In genomic region chr7:30206942-30207341, GRCh38 we compare ENCODE assay signal across 24 cellular contexts.
DNase-seq lines count a peak whose midpoint lies in the region; FAIRE-seq and TF ChIP-seq lines count a peak whose summit lies in the region.
"Had no signal": no experiment of that assay in that cellular context is flagged by ENCODE, and none has a peak within 500 bp of the region (broad histone marks: within the 10 kb centered on the region; RNA-seq: fewer than 3 reads in every experiment).

No MANE protein-coding gene starts in this region.

- peaks cover 4% of the 10 kb centered on the region for H3K4me1 ChIP-seq in Loucy (ENCODE audit: insufficient read depth, low read length, poor library complexity, severe bottlenecking)
- H3K4me1 ChIP-seq in SJSA1 (replicated peaks) = peaks cover 11% of the 10 kb centered on the region
- H3K4me1 ChIP-seq in H1 (replicated peaks in 1 of 4; ENCODE audit: control insufficient read depth in 3 of 4, insufficient read depth in 4 of 4, low read length in 3 of 4) = no peaks in the 10 kb centered on the region
- H3K4me1 ChIP-seq: BE2C, Caco-2 had no signal

- TF ChIP-seq POLR2A in H1 (IDR thresholded peaks at IDR 0.05; ENCODE audit: control extremely low read depth in 1 of 2, low read depth in 2 of 2, low read length in 2 of 2) = no peak

- no peak overlapping the region for H4K91ac ChIP-seq in H1 (replicated peaks; ENCODE audit: insufficient read length, low read length)

- no peak overlapping the region for H2BK20ac ChIP-seq in H1 (ENCODE audit: low read length)

- WGBS in H1 (ENCODE audit: extremely low coverage in 1 of 2, insufficient coverage in 1 of 2, insufficient read length in 1 of 2, insufficient replicate concordance in 2 of 2, low coverage in 1 of 2, low lambda C conversion rate in 2 of 2, missing lambda C conversion rate in 1 of 2), 2 experiments = 92% methylated on average over 7 of the region's 8 CpGs; no CpG with 5 or more reads in 1 of the 2 experiments

- H4K20me1 ChIP-seq in Loucy (ENCODE audit: insufficient read depth, low read length, poor library complexity, severe bottlenecking) (no peaks in the 10 kb centered on the region), H1 (replicated peaks in 1 of 2; ENCODE audit: control insufficient read depth in 1 of 2, insufficient read depth in 2 of 2, low read length in 2 of 2) (no peaks in the 10 kb centered on the region)

- H2AK5ac ChIP-seq in H1 (ENCODE audit: low read depth, low read length) = no peak overlapping the region

- TF ChIP-seq RAD21 in H1 (IDR thresholded peaks at IDR 0.05 in 1 of 2, conservative IDR thresholded peaks at IDR 0.05 in 1 of 2; ENCODE audit: low read depth in 2 of 2, low read length in 2 of 2) = no peak

- H4K8ac ChIP-seq in H1 (ENCODE audit: extremely low read depth, insufficient read depth, low read length) = no peak overlapping the region

- H3K36me3 Mint-ChIP-seq in immature natural killer cell = no peaks in the 10 kb centered on the region
- H3K36me3 Mint-ChIP-seq in activated CD4-positive, alpha-beta T cell treated with anti-CD3 and anti-CD28 coated beads, Interleukin-2, amount 10 ng/mL, durations not matched to agents 7 days and 5 days (ENCODE audit: low read depth) = no peaks in the 10 kb centered on the region
- H3K36me3 Mint-ChIP-seq: natural killer cell, type B pancreatic cell had no signal

- no peaks in the 10 kb centered on the region for H3F3A ChIP-seq in Loucy (ENCODE audit: low read depth)

- H2BK12ac ChIP-seq in H1 (ENCODE audit: low read depth, low read length) = no peak overlapping the region

- H3K4ac ChIP-seq in H1 (replicated peaks; ENCODE audit: insufficient read length, low read depth, low read length) = no peak overlapping the region

- H2BK5ac ChIP-seq in H1 (ENCODE audit: low read depth, low read length) = no peak overlapping the region

- no peaks in the 10 kb centered on the region for H3K79me2 ChIP-seq in Loucy (ENCODE audit: insufficient read depth, low read length)
- no peaks in the 10 kb centered on the region for H3K79me2 ChIP-seq in H1 (ENCODE audit: control insufficient read depth in 1 of 2, insufficient read depth in 2 of 2, low read length in 2 of 2)

- no peaks in the 10 kb centered on the region for H3K79me1 ChIP-seq in H1 (ENCODE audit: low read depth, low read length)

- CTCF ChIA-PET in H1 (lab: Charles Lee; ENCODE audit: partially characterized antibody) = interaction anchor here (0.6 to 1.5 kb wide), 3 partner anchors 20 to 69 kb away, joined by 3 to 5 read pairs (median 3); no protein-coding TSS in a partner anchor
- CTCF ChIA-PET in activated CD4-positive, alpha-beta T cell treated with anti-CD3 and anti-CD28 coated beads, Interleukin-2, amount 10 ng/mL, durations not matched to agents 7 days and 5 days (lab: Charles Lee) = no interaction called here

- no peak for DNase-seq in SJSA1 (ENCODE audit: low read depth in 1 of 2, low spot score in 2 of 2)
- DNase-seq in H1 (ENCODE audit: low read depth in 1 of 2, low spot score in 2 of 2) = no peak
- peak; percentile 34 for DNase-seq in renal cortical epithelial cell (ENCODE audit: low read depth)
- no peak for DNase-seq in NCI-H69 (lab: John Stamatoyannopoulos, UW)
- no peak for DNase-seq in activated CD4-positive, CD25-positive, alpha-beta regulatory T cell (lab: John Stamatoyannopoulos, UW)
- no peak for DNase-seq in immature natural killer cell
- DNase-seq in activated CD4-positive, alpha-beta T cell treated with anti-CD3 and anti-CD28 coated beads, Interleukin-2, amount 10 ng/mL, durations not matched to agents 7 days and 5 days = no peak
- DNase-seq: activated CD4-positive, alpha-beta T cell treated with anti-CD3 and anti-CD28 coated beads, Interleukin-2, amount 50 U/mL, for 48 hours; activated gamma-delta T cell treated with Interleukin-2 at 50 U/mL for 16 hours; amniotic stem cell; BE2C; Caco-2; effector memory CD4-positive, alpha-beta T cell; H7; natural killer cell; NCI-H1436 treated with DMSO at 0.1 percent for 48 hours; RPMI8226; small intestine; stimulated activated CD4-positive, alpha-beta T cell treated with anti-CD3 and anti-CD28 coated beads, Interleukin-4, amount 100 ng/mL, for 1 hour; stimulated activated naive CD8-positive, alpha-beta T cell treated with anti-CD3 and anti-CD28 coated beads, Interleukin-15, amount 100 ng/mL, for 72 hours had no signal

- H3K9ac ChIP-seq in Loucy (ENCODE audit: low read depth, low read length, poor library complexity, severe bottlenecking) = no peak overlapping the region
- no peak overlapping the region for H3K9ac ChIP-seq in H1 (replicated peaks in 1 of 4; ENCODE audit: extremely low read depth in 1 of 4, low read depth in 3 of 4, low read length in 3 of 4)

- no peak for TF ChIP-seq EP300 in H1 (IDR thresholded peaks at IDR 0.05; ENCODE audit: borderline replicate concordance in 1 of 2, low read depth in 2 of 2, low read length in 2 of 2)

- FAIRE-seq in H1 (lab: Jason Lieb, UNC) = no peak
- FAIRE-seq: small intestine had no signal

- no peak overlapping the region for H3K23ac ChIP-seq in H1 (ENCODE audit: insufficient read length)

- H3K4me1 Mint-ChIP-seq in immature natural killer cell = no peaks in the 10 kb centered on the region
- H3K4me1 Mint-ChIP-seq in activated CD4-positive, alpha-beta T cell treated with anti-CD3 and anti-CD28 coated beads, Interleukin-2, amount 10 ng/mL, durations not matched to agents 7 days and 5 days = no peaks in the 10 kb centered on the region
- H3K4me1 Mint-ChIP-seq: central memory CD8-positive, alpha-beta T cell; stimulated activated naive CD8-positive, alpha-beta T cell treated with anti-CD3 and anti-CD28 coated beads, Interleukin-15, amount 100 ng/mL, for 72 hours had no signal

- no peak overlapping the region for H3K4me3 Mint-ChIP-seq in immature natural killer cell
- H3K4me3 Mint-ChIP-seq in activated CD4-positive, alpha-beta T cell treated with anti-CD3 and anti-CD28 coated beads, Interleukin-2, amount 10 ng/mL, durations not matched to agents 7 days and 5 days = no peak overlapping the region
- H3K4me3 Mint-ChIP-seq: central memory CD8-positive, alpha-beta T cell; natural killer cell; stimulated activated naive CD8-positive, alpha-beta T cell treated with anti-CD3 and anti-CD28 coated beads, Interleukin-15, amount 100 ng/mL, for 72 hours; type B pancreatic cell had no signal

- no peaks in the 10 kb centered on the region for H3K23me2 ChIP-seq in H1 (ENCODE audit: low read depth, low read length)

- H3K27ac ChIP-seq in SJSA1 (peak overlapping the region; percentile 23; the same call in 1 of the 2 replicates), H1 (ENCODE audit: low read depth, low read length) (no peak overlapping the region)

- no peak overlapping the region for H3K27ac Mint-ChIP-seq in immature natural killer cell
- H3K27ac Mint-ChIP-seq in activated CD4-positive, alpha-beta T cell treated with anti-CD3 and anti-CD28 coated beads, Interleukin-2, amount 10 ng/mL, durations not matched to agents 7 days and 5 days = no peak overlapping the region
- H3K27ac Mint-ChIP-seq: natural killer cell, type B pancreatic cell had no signal

- no peaks in the 10 kb centered on the region for H3K9me3 ChIP-seq in Loucy (ENCODE audit: insufficient read depth, low read depth, low read length)
- no peaks in the 10 kb centered on the region for H3K9me3 ChIP-seq in SJSA1 (replicated peaks)
- H3K9me3 ChIP-seq in H1 (ENCODE audit: insufficient read depth in 2 of 2, low read depth in 1 of 2, low read length in 1 of 2) = no peaks in the 10 kb centered on the region
- H3K9me3 ChIP-seq: BE2C, Caco-2, MG63 had no signal

- H4K5ac ChIP-seq in H1 (ENCODE audit: insufficient read length, low read depth, low read length) = no peak overlapping the region

- TF ChIP-seq CTCF in Loucy (conservative IDR thresholded peaks at IDR 0.05; ENCODE audit: low read length) (no peak), H1 (IDR thresholded peaks at IDR 0.05; ENCODE audit: control extremely low read depth in 1 of 3, insufficient read depth in 1 of 3, low read depth in 1 of 3, low read length in 3 of 3) (no peak)

- H3K27me3 ChIP-seq in Loucy (ENCODE audit: insufficient read depth, low read length, poor library complexity, severe bottlenecking) (no peaks in the 10 kb centered on the region), SJSA1 (replicated peaks) (no peaks in the 10 kb centered on the region), H1 (replicated peaks in 1 of 4; ENCODE audit: control insufficient read depth in 3 of 4, extremely low read depth in 1 of 4, insufficient read depth in 3 of 4, low read length in 3 of 4) (no peaks in the 10 kb centered on the region)
- H3K27me3 ChIP-seq: BE2C, MG63 had no signal

- H3K14ac ChIP-seq in H1 (ENCODE audit: insufficient read length) = no peak overlapping the region

- no peaks in the 10 kb centered on the region for H3K9me3 Mint-ChIP-seq in immature natural killer cell
- no peaks in the 10 kb centered on the region for H3K9me3 Mint-ChIP-seq in activated CD4-positive, alpha-beta T cell treated with anti-CD3 and anti-CD28 coated beads, Interleukin-2, amount 10 ng/mL, durations not matched to agents 7 days and 5 days
- H3K9me3 Mint-ChIP-seq: central memory CD8-positive, alpha-beta T cell; natural killer cell; stimulated activated naive CD8-positive, alpha-beta T cell treated with anti-CD3 and anti-CD28 coated beads, Interleukin-15, amount 100 ng/mL, for 72 hours had no signal

- no peak overlapping the region for H2BK120ac ChIP-seq in H1 (replicated peaks; ENCODE audit: low read depth, low read length)

- no peaks in the 10 kb centered on the region for H3K27me3 Mint-ChIP-seq in immature natural killer cell (ENCODE audit: low read depth in 3 of 3)
- H3K27me3 Mint-ChIP-seq in activated CD4-positive, alpha-beta T cell treated with anti-CD3 and anti-CD28 coated beads, Interleukin-2, amount 10 ng/mL, durations not matched to agents 7 days and 5 days = no peaks in the 10 kb centered on the region
- H3K27me3 Mint-ChIP-seq: type B pancreatic cell had no signal

- no peak overlapping the region for H2BK15ac ChIP-seq in H1 (ENCODE audit: low read length)

- H3K9me2 ChIP-seq in Loucy (replicated peaks; ENCODE audit: low read depth, low read length) = no peaks in the 10 kb centered on the region

- no peak overlapping the region for H3K4me2 ChIP-seq in Loucy (ENCODE audit: low read depth, low read length, poor library complexity, severe bottlenecking)
- H3K4me2 ChIP-seq in H1 (ENCODE audit: insufficient read depth in 1 of 2, low read depth in 2 of 2, low read length in 2 of 2) = no peak overlapping the region

- H3K4me3 ChIP-seq in Loucy (ENCODE audit: low read length, poor library complexity, severe bottlenecking) (no peak overlapping the region), SJSA1 (peak overlapping the region; percentile 1; the same call in 1 of the 2 replicates), H1 (ENCODE audit: extremely low read depth in 1 of 4, insufficient read depth in 2 of 4, low read depth in 3 of 4, low read length in 4 of 4) (no peak overlapping the region)
- H3K4me3 ChIP-seq: MG63 had no signal

- no peaks in the 10 kb centered on the region for H3K36me3 ChIP-seq in Loucy (ENCODE audit: insufficient read depth, low read length)
- H3K36me3 ChIP-seq in SJSA1 = no peaks in the 10 kb centered on the region
- no peaks in the 10 kb centered on the region for H3K36me3 ChIP-seq in H1 (ENCODE audit: control insufficient read depth in 2 of 4, insufficient read depth in 4 of 4, low read length in 3 of 4)
- H3K36me3 ChIP-seq: BE2C, MG63 had no signal

- H3K18ac ChIP-seq in H1 (ENCODE audit: extremely low read depth, low read length) = no peak overlapping the region

- POLR2A ChIA-PET in H1 (lab: Charles Lee; ENCODE audit: partially characterized antibody) = no interaction called here
- POLR2A ChIA-PET in activated CD4-positive, alpha-beta T cell treated with anti-CD3 and anti-CD28 coated beads, Interleukin-2, amount 10 ng/mL, durations not matched to agents 7 days and 5 days (lab: Charles Lee) = no interaction called here

- H2AFZ ChIP-seq in Loucy (ENCODE audit: low read length) (0 out of 2 replicates have a peak overlapping the region, but pooled peaks have one; percentile 35), H1 (ENCODE audit: low read length) (0 out of 2 replicates have a peak overlapping the region, but pooled peaks have one; percentile 26)

- H3K56ac ChIP-seq in H1 (replicated peaks; ENCODE audit: insufficient read length, low read depth, low read length) = no peak overlapping the region
